ENCODE assay signal across 2 cellular contexts in genomic region chr9:21432640-21433425, GRCh38.
TF ChIP-seq lines count a peak whose summit lies in the region.

No MANE protein-coding gene starts in this region.

TF ChIP-seq in GM12878, 131 proteins besides CTCF, POLR2A, EP300 and RAD21:
- TF ChIP-seq ZSCAN29 (IDR thresholded peaks at IDR 0.05), result no peak
- no peak for TF ChIP-seq PML (IDR thresholded peaks at IDR 0.05; ENCODE audit: low read length)
- TF ChIP-seq MLLT1 (IDR thresholded peaks at IDR 0.05), result 0 out of 2 replicates have a peak, but pooled peaks have one; percentile 37
- TF ChIP-seq IKZF2 (IDR thresholded peaks at IDR 0.05), result 0 out of 4 replicates have a peak, but pooled peaks of 1 of the 2 experiments have one; percentile 11
- TF ChIP-seq CREB1 (IDR thresholded peaks at IDR 0.05; ENCODE audit: low read depth), result peak; percentile 61; the same call in 1 of the 2 replicates
- TF ChIP-seq NBN (IDR thresholded peaks at IDR 0.05), result 0 out of 2 replicates have a peak, but pooled peaks have one; percentile 49
- peak; percentile 88 for TF ChIP-seq SPI1 (IDR thresholded peaks at IDR 0.05; ENCODE audit: borderline replicate concordance, insufficient read depth, low read depth, low read length)
TF ChIP-seq in GM12878: peak in this region for 5.

TF ChIP-seq in WTC11, 78 proteins besides CTCF, POLR2A, EP300 and RAD21:
- TF ChIP-seq USF1 (CRISPR knock-in tag; IDR thresholded peaks at IDR 0.05), result no peak
- no peak for TF ChIP-seq HMGA2 (CRISPR knock-in tag; IDR thresholded peaks at IDR 0.05)
- no peak for TF ChIP-seq RELA (CRISPR knock-in tag; IDR thresholded peaks at IDR 0.05; ENCODE audit: borderline replicate concordance)
- TF ChIP-seq ZNF317 (CRISPR knock-in tag; IDR thresholded peaks at IDR 0.05; ENCODE audit: borderline replicate concordance, low read depth), result no peak
